ENCODE assay signal across 10 cellular contexts in genomic region chr2:190636362-190636761, GRCh38. TPM values are rescaled to one million over a fixed set of nuclear protein-coding genes. Genes with fewer than 3 reads are reported as not detected.
A peak's percentile ranks its signal among the peaks of the same experiment; 100 is the strongest.
DNase-seq lines count a peak whose midpoint lies in the region; ATAC-seq and TF ChIP-seq lines count a peak whose summit lies in the region.
"Had no signal": no experiment of that assay in that cellular context is flagged by ENCODE, and none has a peak within 500 bp of the region (broad histone marks: within the 10 kb centered on the region; RNA-seq: fewer than 3 reads in every experiment).

No MANE protein-coding gene starts in this region.

- no peaks in the 10 kb centered on the region for H3K9me3 ChIP-seq in skeletal muscle tissue (ENCODE audit: control insufficient read depth in 3 of 3, low read length in 3 of 3)

- H3K4me1 ChIP-seq in skeletal muscle tissue (ENCODE audit: control insufficient read depth in 3 of 3, insufficient read depth in 3 of 3, low read length in 3 of 3): peaks cover 0 to 11% (median 0%) of the 10 kb centered on the region in 3 donors

- DNase-seq in HFFc6: peak; percentile 27
- DNase-seq in SKM-1 treated with dmso at 0.1 percent for 144 hours (lab: John Stamatoyannopoulos, UW; ENCODE audit: unreplicated experiment): peak; percentile 26
- DNase-seq in foreskin fibroblast: peak; percentile 39 to 70
- DNase-seq in effector memory CD8-positive, alpha-beta T cell: no peak
- DNase-seq in NCI-H2171 treated with DMSO at 0.1 percent for 48 hours (lab: John Stamatoyannopoulos, UW): no peak
- no peak for DNase-seq in NCI-H1048 (lab: John Stamatoyannopoulos, UW)
- DNase-seq: NCI-H1092 had no signal

- H3K9me3 Mint-ChIP-seq in HFFc6: no peaks in the 10 kb centered on the region
- no peaks in the 10 kb centered on the region for H3K9me3 Mint-ChIP-seq in effector memory CD8-positive, alpha-beta T cell
- H3K9me3 Mint-ChIP-seq: T-helper 1 cell treated with Interleukin-12 subunit alpha and Interleukin-12 subunit beta and Interleukin-4 antibody, amounts not matched to agents 30 μg/mL and 1 μg/mL, for 36 hours had no signal

- ATAC-seq in effector memory CD8-positive, alpha-beta T cell (replicated peaks): no peak
- ATAC-seq in GM19397 (IDR thresholded peaks at IDR 0.05; ENCODE audit: unreplicated experiment): no peak

- no peak overlapping the region for H3K4me3 Mint-ChIP-seq in HFFc6
- no peak overlapping the region for H3K4me3 Mint-ChIP-seq in effector memory CD8-positive, alpha-beta T cell
- H3K4me3 Mint-ChIP-seq: T-helper 1 cell treated with Interleukin-12 subunit alpha and Interleukin-12 subunit beta and Interleukin-4 antibody, amounts not matched to agents 30 μg/mL and 1 μg/mL, for 36 hours had no signal

- H3K36me3 ChIP-seq in skeletal muscle tissue (ENCODE audit: control insufficient read depth in 3 of 3, insufficient read depth in 3 of 3, low read length in 3 of 3): no peaks in the 10 kb centered on the region

- H3K4me1 Mint-ChIP-seq in HFFc6 (ENCODE audit: low read depth): peaks cover 29% of the 10 kb centered on the region
- no peaks in the 10 kb centered on the region for H3K4me1 Mint-ChIP-seq in effector memory CD8-positive, alpha-beta T cell (ENCODE audit: low read depth in 2 of 2)

- no peaks in the 10 kb centered on the region for H3K36me3 Mint-ChIP-seq in HFFc6 (ENCODE audit: low read depth)
- H3K36me3 Mint-ChIP-seq in effector memory CD8-positive, alpha-beta T cell (ENCODE audit: insufficient read depth): no peaks in the 10 kb centered on the region

- peak overlapping the region; percentile 34 for H3K27ac ChIP-seq in skeletal muscle tissue (ENCODE audit: low read depth, low read length)

- no peaks in the 10 kb centered on the region for H3K27me3 ChIP-seq in skeletal muscle tissue (ENCODE audit: control insufficient read depth in 3 of 3, insufficient read depth in 3 of 3, low read length in 3 of 3)

- no peak for TF ChIP-seq CTCF in HFFc6 (IDR thresholded peaks at IDR 0.05)
- no peak for TF ChIP-seq CTCF in foreskin fibroblast (IDR thresholded peaks at IDR 0.05; ENCODE audit: low read depth, low read length)

- H3K4me3 ChIP-seq in foreskin fibroblast (ENCODE audit: low read depth in 1 of 2, low read length in 2 of 2) (no peak overlapping the region), skeletal muscle tissue (ENCODE audit: low read length in 3 of 3) (no peak overlapping the region)

- no peak overlapping the region for H3K9ac ChIP-seq in skeletal muscle tissue (ENCODE audit: low read depth in 1 of 3, low read length in 3 of 3)

- H3K27me3 Mint-ChIP-seq in HFFc6 (ENCODE audit: insufficient read depth): peaks cover 1% of the 10 kb centered on the region
- H3K27me3 Mint-ChIP-seq in effector memory CD8-positive, alpha-beta T cell: no peaks in the 10 kb centered on the region

- no peak overlapping the region for H3K27ac Mint-ChIP-seq in HFFc6
- no peak overlapping the region for H3K27ac Mint-ChIP-seq in effector memory CD8-positive, alpha-beta T cell
- H3K27ac Mint-ChIP-seq: T-helper 1 cell treated with Interleukin-12 subunit alpha and Interleukin-12 subunit beta and Interleukin-4 antibody, amounts not matched to agents 30 μg/mL and 1 μg/mL, for 36 hours had no signal

RNA-seq across cellular contexts. Expression of gene NAB1, which starts 12.5 kb away (rescaled TPM):
- 10 to 100 TPM; 14.3 to 30.1 (median 25.5) TPM for total RNA-seq in HFFc6 (2021; fragmentation: NEBNext Ultra II Directional; extraction: Animal tissue kit (Norgen Biotek cat#: 25700))
- 128 TPM for total RNA-seq in skeletal muscle tissue

Comparison
In these comparisons a context has a peak if more than half of its experiments do, and no peak if none do; other contexts are left out.
1. DNase-seq: peak in HFFc6 (single experiment), SKM-1 treated with dmso at 0.1 percent for 144 hours (single experiment) and foreskin fibroblast (2 of 2); none in effector memory CD8-positive, alpha-beta T cell (0 of 3), NCI-H2171 treated with DMSO at 0.1 percent for 48 hours (single experiment) and NCI-H1048 (single experiment).